ENCODE assay signal across 28 cellular contexts in the genomic region with DNA sequence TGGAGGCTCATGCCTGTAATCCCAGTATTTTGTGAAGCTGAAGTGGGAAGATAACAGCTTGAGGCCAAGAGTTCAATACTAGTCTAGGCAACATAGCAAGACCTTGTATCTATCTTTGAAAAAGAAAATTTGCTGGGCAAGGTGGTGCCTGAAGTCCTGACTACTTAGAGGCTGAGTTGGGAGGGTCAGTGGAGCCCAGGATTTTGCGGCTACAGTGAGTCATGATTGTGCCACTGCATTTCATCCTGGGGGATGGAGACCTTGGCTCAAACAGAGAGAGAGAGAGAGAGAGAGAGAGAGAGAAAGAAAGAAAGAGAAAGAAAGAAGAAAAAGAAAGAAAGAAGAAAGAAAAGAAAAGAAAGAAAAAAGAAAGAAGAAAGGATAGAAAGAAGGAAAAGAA.
"Had no signal": no experiment of that assay in that cellular context is flagged by ENCODE, and none has a peak within 500 bp of the region (broad histone marks: within the 10 kb centered on the region; RNA-seq: fewer than 3 reads in every experiment).

No MANE protein-coding gene starts in this region.

- H3K4me3 Mint-ChIP-seq: activated CD4-positive, alpha-beta memory T cell treated with anti-CD3 and anti-CD28 coated beads, Interleukin-2, amount 10 ng/mL, durations not matched to agents 7 days and 5 days; activated CD4-positive, alpha-beta T cell treated with anti-CD3 and anti-CD28 coated beads for 36 hours; activated naive CD4-positive, alpha-beta T cell treated with anti-CD3 and anti-CD28 coated beads, Interleukin-2, amount 50 U/mL, for 24 hours; activated T-helper 1 cell treated with anti-CD3 and anti-CD28 coated beads, Interleukin-12 subunit alpha, Interleukin-12 subunit beta, Interleukin-2, Interleukin-4 antibody, amounts not matched to agents 30 ng/mL and 10 ng/mL and 1 ng/mL, durations not matched to agents 14 hours and 24 hours and 36 hours; brain; central memory CD8-positive, alpha-beta T cell had no signal

- ATAC-seq: activated CD4-positive, alpha-beta T cell treated with anti-CD3 and anti-CD28 coated beads for 36 hours; Panc1; Right ventricle myocardium inferior had no signal

- H3K27ac ChIP-seq: ascending aorta, SK-N-MC, WERI-Rb-1 had no signal

- H3K4me1 Mint-ChIP-seq: activated CD4-positive, alpha-beta memory T cell treated with anti-CD3 and anti-CD28 coated beads, Interleukin-2, amount 10 ng/mL, durations not matched to agents 7 days and 5 days; activated CD4-positive, alpha-beta T cell treated with anti-CD3 and anti-CD28 coated beads for 36 hours; activated naive CD4-positive, alpha-beta T cell treated with anti-CD3 and anti-CD28 coated beads, Interleukin-2, amount 50 U/mL, for 24 hours; brain; central memory CD8-positive, alpha-beta T cell had no signal

- H3K27me3 ChIP-seq: ascending aorta had no signal

- H3K27me3 Mint-ChIP-seq: activated CD4-positive, alpha-beta memory T cell treated with anti-CD3 and anti-CD28 coated beads, Interleukin-2, amount 10 ng/mL, durations not matched to agents 7 days and 5 days; activated CD4-positive, alpha-beta T cell treated with anti-CD3 and anti-CD28 coated beads for 36 hours; activated naive CD4-positive, alpha-beta T cell treated with anti-CD3 and anti-CD28 coated beads, Interleukin-2, amount 50 U/mL, for 24 hours; central memory CD8-positive, alpha-beta T cell had no signal

- H3K4me1 ChIP-seq: ascending aorta had no signal

- H3K36me3 Mint-ChIP-seq: activated naive CD4-positive, alpha-beta T cell treated with anti-CD3 and anti-CD28 coated beads, Interleukin-2, amount 50 U/mL, for 24 hours; brain had no signal

- H3K9me3 ChIP-seq: ascending aorta had no signal

- H3K36me3 ChIP-seq: ascending aorta, WERI-Rb-1 had no signal

- DNase-seq: activated CD4-positive, alpha-beta memory T cell treated with anti-CD3 and anti-CD28 coated beads, Interleukin-2, amount 10 ng/mL, durations not matched to agents 7 days and 5 days; activated CD4-positive, alpha-beta T cell treated with anti-CD3 and anti-CD28 coated beads for 36 hours; activated CD4-positive, alpha-beta T cell treated with anti-CD3 and anti-CD28 coated beads, Interleukin-2, amount 50 U/mL, for 1 hour; activated CD8-positive, alpha-beta memory T cell treated with anti-CD3 and anti-CD28 coated beads, Interleukin-2, amount 50 U/mL, for 48 hours; activated effector memory CD4-positive, alpha-beta T cell treated with Interleukin-2 at 50 U/mL for 16 hours; activated naive CD4-positive, alpha-beta T cell; activated T-cell treated with anti-CD3 and anti-CD28 coated beads, Interleukin-2, amount 50 U/mL, for 1 hour; Karpas-422; NCI-H1105 treated with DMSO at 0.1 percent for 48 hours; NCI-H146; NCI-H1930; NCI-H2171; NCI-H226; NCI-H526; NCI-H82; NK-92 treated with Interleukin-12 subunit alpha and Interleukin-12 subunit beta, amount 100 ng/mL, for 24 hours; OCI-M1; RPMI8226; T-helper 1 cell; WERI-Rb-1 had no signal

- H3K4me3 ChIP-seq: ascending aorta, SK-N-MC had no signal

- H3K27ac Mint-ChIP-seq: activated CD4-positive, alpha-beta memory T cell treated with anti-CD3 and anti-CD28 coated beads, Interleukin-2, amount 10 ng/mL, durations not matched to agents 7 days and 5 days; activated CD4-positive, alpha-beta T cell treated with anti-CD3 and anti-CD28 coated beads for 36 hours; activated naive CD4-positive, alpha-beta T cell treated with anti-CD3 and anti-CD28 coated beads, Interleukin-2, amount 50 U/mL, for 24 hours; activated T-helper 1 cell treated with anti-CD3 and anti-CD28 coated beads, Interleukin-12 subunit alpha, Interleukin-12 subunit beta, Interleukin-2, Interleukin-4 antibody, amounts not matched to agents 30 ng/mL and 10 ng/mL and 1 ng/mL, durations not matched to agents 14 hours and 24 hours and 36 hours; brain had no signal
